In the genomic region with DNA sequence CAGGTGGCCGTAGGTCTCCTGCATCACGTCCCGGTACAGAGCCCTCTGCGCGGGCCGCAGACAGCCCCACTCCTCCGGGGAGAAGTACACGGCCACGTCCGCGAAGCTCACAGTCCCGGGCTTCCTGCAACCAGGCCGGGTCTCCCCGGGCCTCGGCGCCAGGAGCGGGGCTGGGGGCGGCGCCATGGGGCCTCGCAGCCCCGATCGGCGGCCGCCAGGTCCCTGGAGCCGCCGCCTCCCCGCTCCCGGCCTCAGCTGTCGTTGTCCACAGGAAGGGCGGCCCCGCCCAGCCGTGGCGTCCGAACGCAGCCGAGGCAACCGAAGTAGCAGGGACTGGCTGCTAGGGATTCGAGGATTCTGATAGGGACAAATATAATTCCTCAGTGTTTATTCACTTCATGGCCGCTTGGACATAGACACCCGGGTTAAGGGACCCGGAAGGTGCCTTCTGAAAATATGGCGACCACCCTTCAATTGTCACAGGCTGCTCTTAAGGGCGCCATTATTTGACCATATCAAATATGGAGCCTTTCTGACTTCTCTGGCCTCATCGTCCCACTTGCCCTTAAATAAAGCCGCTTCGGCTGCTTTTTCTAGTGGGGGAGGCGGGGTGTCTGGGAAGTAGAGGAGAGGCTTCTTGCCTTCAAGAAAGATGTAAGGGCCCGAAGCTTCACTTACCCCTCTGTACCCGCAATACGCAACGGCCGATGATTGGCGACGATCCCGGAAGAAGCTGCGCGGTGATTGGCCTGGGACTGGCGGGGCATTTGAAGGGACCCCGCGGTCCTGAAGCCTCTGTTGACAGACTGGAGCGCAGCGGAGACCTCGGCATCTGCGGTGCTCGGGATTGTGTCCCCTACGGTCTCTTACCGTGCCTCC, we compare ENCODE assay signal across 8 cellular contexts. TPM values are rescaled to one million over a fixed set of nuclear protein-coding genes. Genes with fewer than 3 reads are reported as not detected.
A peak's percentile ranks its signal among the peaks of the same experiment; 100 is the strongest.
DNase-seq lines count a peak whose midpoint lies in the region; ATAC-seq, FAIRE-seq and TF ChIP-seq lines count a peak whose summit lies in the region.

TSS of gene ZNF688 (minus strand) at position 271 of the 879 bp plus-strand sequence. CDS start at position 186, 85 bp downstream.

- no peak within 1 kb of the TSS for H2BK120ac ChIP-seq in mesendoderm (ENCODE audit: low read depth, low read length)

- H3K9me3 ChIP-seq in endodermal cell (ENCODE audit: control insufficient read depth, low read length), result no peaks in the 10 kb centered on the region

- peak within 1 kb of the TSS; percentile 50 for H3K9ac ChIP-seq in endodermal cell (ENCODE audit: extremely low read depth, low read length, poor library complexity, severe bottlenecking)
- peak within 1 kb of the TSS; percentile 91 for H3K9ac ChIP-seq in mesendoderm (ENCODE audit: low read length)

- H4K8ac ChIP-seq in mesendoderm (ENCODE audit: low read depth, low read length), result no peak within 1 kb of the TSS

- H3K27me3 ChIP-seq in endodermal cell (ENCODE audit: control insufficient read depth, insufficient read depth, low read length, poor library complexity, severe bottlenecking), result no peaks in the 10 kb centered on the region
- no peaks in the 10 kb centered on the region for H3K27me3 ChIP-seq in mesendoderm (ENCODE audit: insufficient read depth, low read length, poor library complexity)

- H3K27me3 Mint-ChIP-seq in activated CD8-positive, alpha-beta memory T cell treated with anti-CD3 and anti-CD28 coated beads, Interleukin-2, amount 10 ng/mL, durations not matched to agents 7 days and 5 days, result no peaks in the 10 kb centered on the region
- H3K27me3 Mint-ChIP-seq in endodermal cell (ENCODE audit: insufficient read depth), result peaks cover 3% of the 10 kb centered on the region

- H2BK15ac ChIP-seq in mesendoderm (replicated peaks; ENCODE audit: low read depth), result no peak within 1 kb of the TSS

- peak within 1 kb of the TSS; percentile 92 for H3K4ac ChIP-seq in mesendoderm (ENCODE audit: low read depth, low read length)

- H3K4me2 ChIP-seq in mesendoderm (ENCODE audit: low read length), result peak within 1 kb of the TSS; percentile 100

- peak within 1 kb of the TSS; percentile 94 for H3K27ac Mint-ChIP-seq in activated CD8-positive, alpha-beta memory T cell treated with anti-CD3 and anti-CD28 coated beads, Interleukin-2, amount 10 ng/mL, durations not matched to agents 7 days and 5 days
- peak within 1 kb of the TSS; percentile 92 for H3K27ac Mint-ChIP-seq in endodermal cell

- peak within 1 kb of the TSS; percentile 88 for H3K4me3 ChIP-seq in endodermal cell (ENCODE audit: low read length)
- peak within 1 kb of the TSS; percentile 76 for H3K4me3 ChIP-seq in mesendoderm (ENCODE audit: low read length)

- H3K27ac ChIP-seq in endodermal cell (ENCODE audit: low read depth, low read length) (peak within 1 kb of the TSS; percentile 72), mesendoderm (ENCODE audit: low read depth, low read length) (peak within 1 kb of the TSS; percentile 91)

- H3K18ac ChIP-seq in mesendoderm (ENCODE audit: low read length), result peak within 1 kb of the TSS; percentile 73

- DNase-seq in CMK (ENCODE audit: low read depth) (peak; percentile 82), GM20000 (ENCODE audit: low spot score) (peak; percentile 96), HTR-8/SVneo (ENCODE audit: insufficient read length, low spot score) (peak; percentile 95), NOMO-1 treated with dmso at 0.1 percent for 144 hours (lab: John Stamatoyannopoulos, UW; ENCODE audit: unreplicated experiment) (peak; percentile 96), endodermal cell (peak; percentile 98), mesendoderm (peak; percentile 99)
- DNase-seq in activated CD8-positive, alpha-beta memory T cell treated with anti-CD3 and anti-CD28 coated beads, Interleukin-2, amount 10 ng/mL, durations not matched to agents 7 days and 5 days, result peak; percentile 98
- DNase-seq in stimulated activated CD8-positive, alpha-beta memory T cell treated with anti-CD3 and anti-CD28 coated beads, Interleukin-15, amount 100 ng/mL, for 1 hour (ENCODE audit: low read depth), result peak; percentile 87

- no peaks in the 10 kb centered on the region for H3K79me2 ChIP-seq in mesendoderm (ENCODE audit: control insufficient read depth, insufficient read depth, low read length)

- H3K56ac ChIP-seq in mesendoderm (ENCODE audit: low read length), result peak within 1 kb of the TSS; percentile 99

- H2BK5ac ChIP-seq in mesendoderm (ENCODE audit: low read length), result peak within 1 kb of the TSS; percentile 72

- TF ChIP-seq CTCF in GM20000 (IDR thresholded peaks at IDR 0.05; ENCODE audit: extremely low read depth, missing control alignments) (no peak), endodermal cell (conservative IDR thresholded peaks at IDR 0.05) (no peak)

- H4K5ac ChIP-seq in mesendoderm (ENCODE audit: low read length), result no peak within 1 kb of the TSS

- H3K4me1 Mint-ChIP-seq in activated CD8-positive, alpha-beta memory T cell treated with anti-CD3 and anti-CD28 coated beads, Interleukin-2, amount 10 ng/mL, durations not matched to agents 7 days and 5 days, result peaks cover 53% of the 10 kb centered on the region
- peaks cover 12% of the 10 kb centered on the region for H3K4me1 Mint-ChIP-seq in endodermal cell

- H3K4me1 ChIP-seq in endodermal cell (ENCODE audit: control insufficient read depth, insufficient read depth, low read length), result peaks cover 6% of the 10 kb centered on the region
- no peaks in the 10 kb centered on the region for H3K4me1 ChIP-seq in mesendoderm (ENCODE audit: control insufficient read depth, low read depth, low read length)

- no peaks in the 10 kb centered on the region for H3K79me1 ChIP-seq in mesendoderm (ENCODE audit: low read length)

- no peak within 1 kb of the TSS for H2AK5ac ChIP-seq in mesendoderm (ENCODE audit: low read length)

- CTCF ChIA-PET in activated CD8-positive, alpha-beta memory T cell treated with anti-CD3 and anti-CD28 coated beads, Interleukin-2, amount 10 ng/mL, durations not matched to agents 7 days and 5 days (lab: Charles Lee), result interaction anchor here (0.9 to 3.3 kb wide), 16 partner anchors 14 to 502 kb away, joined by 3 to 26 read pairs (median 5); partner anchors contain the start of genes DCTPP1, PRR14, TBX6 and ZNF668

- peak; percentile 86 for ATAC-seq in activated CD8-positive, alpha-beta memory T cell treated with anti-CD3 and anti-CD28 coated beads, Interleukin-2, amount 10 ng/mL, durations not matched to agents 7 days and 5 days

- peak within 1 kb of the TSS; percentile 66 for H3K23ac ChIP-seq in mesendoderm (ENCODE audit: low read length)

- H3K9me3 Mint-ChIP-seq in activated CD8-positive, alpha-beta memory T cell treated with anti-CD3 and anti-CD28 coated beads, Interleukin-2, amount 10 ng/mL, durations not matched to agents 7 days and 5 days (ENCODE audit: low read depth), result no peaks in the 10 kb centered on the region
- no peaks in the 10 kb centered on the region for H3K9me3 Mint-ChIP-seq in endodermal cell

- peaks cover 9% of the 10 kb centered on the region for H3K36me3 Mint-ChIP-seq in activated CD8-positive, alpha-beta memory T cell treated with anti-CD3 and anti-CD28 coated beads, Interleukin-2, amount 10 ng/mL, durations not matched to agents 7 days and 5 days
- peaks cover 5% of the 10 kb centered on the region for H3K36me3 Mint-ChIP-seq in endodermal cell (ENCODE audit: low read depth)

- 0% methylated on average over 35 to 67 of the region's 67 CpGs for whole genome bisulfite sequencing in endodermal cell (ENCODE audit: insufficient coverage in 1 of 2, insufficient read length in 1 of 2), 2 experiments
- no CpG with 5 or more reads among the region's 67 CpGs for WGBS in mesendoderm (ENCODE audit: extremely low coverage, insufficient coverage, low lambda C conversion rate)

- H3K36me3 ChIP-seq in endodermal cell (ENCODE audit: control insufficient read depth, insufficient read depth, low read length) (peaks cover under 1% of the 10 kb centered on the region), mesendoderm (ENCODE audit: control insufficient read depth, insufficient read depth, low read length) (no peaks in the 10 kb centered on the region)

- H3K4me3 Mint-ChIP-seq in activated CD8-positive, alpha-beta memory T cell treated with anti-CD3 and anti-CD28 coated beads, Interleukin-2, amount 10 ng/mL, durations not matched to agents 7 days and 5 days, result peak within 1 kb of the TSS; percentile 99
- H3K4me3 Mint-ChIP-seq in endodermal cell, result peak within 1 kb of the TSS; percentile 76

- no peak for FAIRE-seq in HTR-8/SVneo (lab: Jason Lieb, UNC)

RNA-seq across cellular contexts. Expression of gene ZNF688, which starts in this region (rescaled TPM):
- 10 to 100 TPM; 14.5 to 14.7 TPM for total RNA-seq in activated CD8-positive, alpha-beta memory T cell treated with anti-CD3 and anti-CD28 coated beads, Interleukin-2, amount 10 ng/mL, durations not matched to agents 7 days and 5 days
- total RNA-seq in endodermal cell, result 1 to 10 TPM; 6.4 to 7.5 TPM
- polyA plus RNA-seq in endodermal cell (2013, experiment 1 of 2), result 9.6 TPM
- polyA plus RNA-seq in endodermal cell (2013, experiment 2 of 2), result 9.1 TPM
- 2.2 TPM for polyA plus RNA-seq in mesendoderm (2013, experiment 1 of 2)
- 2.3 TPM for polyA plus RNA-seq in mesendoderm (2013, experiment 2 of 2)

Comparison
In these comparisons a context has a peak if more than half of its experiments do, and no peak if none do; other contexts are left out.
1. Peak in every context shown above with its lines: DNase-seq, ATAC-seq, H3K4me3 ChIP-seq and H3K27ac ChIP-seq.